9 cellular contexts compared by ENCODE assay signal in genomic region chr14:24162083-24162482, GRCh38. TPM values are rescaled to one million over a fixed set of nuclear protein-coding genes. Genes with fewer than 3 reads are reported as not detected.
DNase-seq lines count a peak whose midpoint lies in the region; ATAC-seq, FAIRE-seq and TF ChIP-seq lines count a peak whose summit lies in the region.
"Had no signal": no experiment of that assay in that cellular context is flagged by ENCODE, and none has a peak within 500 bp of the region (broad histone marks: within the 10 kb centered on the region; RNA-seq: fewer than 3 reads in every experiment).

No MANE protein-coding gene starts in this region.

- H3K27ac ChIP-seq in heart right ventricle (peak overlapping the region; percentile 92 to 100 (median 96)), small intestine (ENCODE audit: low read depth in 1 of 2, low read length in 1 of 2) (peak overlapping the region in 1 of 2 donors; percentile 99)

- H3K9me3 Mint-ChIP-seq in activated T-cell treated with anti-CD3 and anti-CD28 coated beads, Interleukin-2, amount 50 U/mL, for 72 hours: no peaks in the 10 kb centered on the region

- peak in 1 of 2 donors; percentile 14 for ATAC-seq in activated T-cell treated with anti-CD3 and anti-CD28 coated beads, Interleukin-2, amount 50 U/mL, for 72 hours (replicated peaks in 1 of 2)
- peak in 5 of 8 donors; percentile 1 to 15 (median 5) for ATAC-seq in heart right ventricle
- no peak for ATAC-seq in GM21367 (IDR thresholded peaks at IDR 0.05; ENCODE audit: unreplicated experiment)

- H3K36me3 ChIP-seq in heart right ventricle: peaks cover 10 to 88% (median 52%) of the 10 kb centered on the region in 9 donors
- peaks cover 19 to 33% of the 10 kb centered on the region in 2 donors for H3K36me3 ChIP-seq in small intestine (ENCODE audit: control insufficient read depth in 2 of 2, insufficient read depth in 2 of 2, low read length in 2 of 2)

- intact Hi-C loops in heart right ventricle (cut with DNase I): loop anchor here in 1 of 10 donors (5.0 kb wide), 1 partner anchor 50 kb away; the partner anchor contains the start of genes DCAF11 and NRL

- H3K4me1 ChIP-seq in heart right ventricle: peaks cover 9 to 60% (median 27%) of the 10 kb centered on the region in 9 donors
- peaks cover 0 to 6% of the 10 kb centered on the region in 2 donors for H3K4me1 ChIP-seq in small intestine (ENCODE audit: control insufficient read depth in 2 of 2, insufficient read depth in 1 of 2, low read depth in 1 of 2, low read length in 1 of 2)

- H3K4me3 ChIP-seq in GM12875 (ENCODE audit: low read depth, low read length): peak overlapping the region; percentile 57
- H3K4me3 ChIP-seq in heart right ventricle: peak overlapping the region; percentile 50 to 89 (median 66)
- peak overlapping the region; percentile 67 to 74 for H3K4me3 ChIP-seq in small intestine (ENCODE audit: low read depth in 1 of 2, low read length in 2 of 2)

- peak in 1 of 2 donors; percentile 33 for DNase-seq in activated T-cell treated with anti-CD3 and anti-CD28 coated beads, Interleukin-2, amount 50 U/mL, for 72 hours
- DNase-seq in heart right ventricle (no peak), small intestine (no peak), NCI-H345 treated with DMSO at 0.1 percent for 48 hours (lab: John Stamatoyannopoulos, UW; ENCODE audit: unreplicated experiment) (no peak), D341Med (ENCODE audit: low spot score) (no peak), NCI-H510A (lab: John Stamatoyannopoulos, UW) (no peak)

- 38 to 39% methylated on average over 8 of the region's 8 CpGs for WGBS in heart right ventricle, 2 donors
- WGBS in small intestine, 3 donors: 21 to 27% (median 23%) methylated on average over 8 of the region's 8 CpGs

- FAIRE-seq in small intestine (lab: Jason Lieb, UNC): no peak
- FAIRE-seq: colon had no signal

- no peaks in the 10 kb centered on the region for H3K27me3 Mint-ChIP-seq in activated T-cell treated with anti-CD3 and anti-CD28 coated beads, Interleukin-2, amount 50 U/mL, for 72 hours (ENCODE audit: low read depth)

- peaks cover 65% of the 10 kb centered on the region for H3K4me1 Mint-ChIP-seq in activated T-cell treated with anti-CD3 and anti-CD28 coated beads, Interleukin-2, amount 50 U/mL, for 72 hours (ENCODE audit: low read depth)

- H3K4me3 Mint-ChIP-seq in activated T-cell treated with anti-CD3 and anti-CD28 coated beads, Interleukin-2, amount 50 U/mL, for 72 hours: peak overlapping the region; percentile 83 to 86

- no peaks in the 10 kb centered on the region for H3K27me3 ChIP-seq in heart right ventricle
- H3K27me3 ChIP-seq in small intestine (ENCODE audit: control insufficient read depth in 2 of 2, insufficient read depth in 2 of 2, low read length in 2 of 2): no peaks in the 10 kb centered on the region

- peak overlapping the region; percentile 97 for H3K27ac Mint-ChIP-seq in activated T-cell treated with anti-CD3 and anti-CD28 coated beads, Interleukin-2, amount 50 U/mL, for 72 hours

- peaks cover 23 to 49% of the 10 kb centered on the region in 2 donors for H3K36me3 Mint-ChIP-seq in activated T-cell treated with anti-CD3 and anti-CD28 coated beads, Interleukin-2, amount 50 U/mL, for 72 hours (ENCODE audit: insufficient read depth in 2 of 2)

- H3K9me3 ChIP-seq in heart right ventricle (no peaks in the 10 kb centered on the region), small intestine (ENCODE audit: control insufficient read depth, low read depth) (no peaks in the 10 kb centered on the region)

- no peak for TF ChIP-seq CTCF in GM12875 (IDR thresholded peaks at IDR 0.05; ENCODE audit: borderline replicate concordance, insufficient read depth, low read depth, low read length)
- TF ChIP-seq CTCF in heart right ventricle (IDR thresholded peaks at IDR 0.05): no peak

RNA-seq across cellular contexts. Expression of gene IRF9, which starts 1.0 kb away (rescaled TPM):
- total RNA-seq in activated T-cell treated with anti-CD3 and anti-CD28 coated beads, Interleukin-2, amount 50 U/mL, for 72 hours: 100 to 1,000 TPM; 245 to 263 TPM
- total RNA-seq in heart right ventricle: 100 to 1,000 TPM in 1 of 10 donors, 10 to 100 TPM in 9; 17.7 to 147 (median 36.7) TPM
- polyA plus RNA-seq in heart right ventricle: 10 to 100 TPM; 28.2 to 64.1 TPM
- polyA plus RNA-seq in small intestine: 10 to 100 TPM; 36.9 to 78.4 (median 48.1) TPM

RNA-seq across cellular contexts. Expression of gene REC8, which starts 9.8 kb away (rescaled TPM):
- total RNA-seq in activated T-cell treated with anti-CD3 and anti-CD28 coated beads, Interleukin-2, amount 50 U/mL, for 72 hours: 10 to 100 TPM; 48.0 to 57.9 TPM
- total RNA-seq in heart right ventricle: 1 to 10 TPM; 2.5 to 7.0 (median 4.3) TPM
- polyA plus RNA-seq in heart right ventricle (10 to 100 TPM in 1 of 2 donors, 1 to 10 TPM in 1; 2.5 to 17.7 TPM), small intestine (10 to 100 TPM; 23.0 to 49.2 (median 32.2) TPM)

RNA-seq across cellular contexts. Expression of gene RNF31, which starts 14.8 kb away (rescaled TPM):
- total RNA-seq in activated T-cell treated with anti-CD3 and anti-CD28 coated beads, Interleukin-2, amount 50 U/mL, for 72 hours: 10 to 100 TPM; 88.7 to 90.6 TPM
- 10 to 100 TPM; 27.5 to 52.6 (median 34.8) TPM for total RNA-seq in heart right ventricle
- polyA plus RNA-seq in heart right ventricle: 10 to 100 TPM; 39.4 to 92.9 TPM
- polyA plus RNA-seq in small intestine: 10 to 100 TPM; 41.4 to 83.0 (median 56.5) TPM

RNA-seq across cellular contexts. Expression of gene PSME2, which starts 15.7 kb away (rescaled TPM):
- total RNA-seq in activated T-cell treated with anti-CD3 and anti-CD28 coated beads, Interleukin-2, amount 50 U/mL, for 72 hours: 100 to 1,000 TPM; 369 to 376 TPM
- 100 to 1,000 TPM in 3 of 10 donors, 10 to 100 TPM in 7; 62.6 to 347 (median 85.0) TPM for total RNA-seq in heart right ventricle
- polyA plus RNA-seq in heart right ventricle (100 to 1,000 TPM; 124 to 290 TPM), small intestine (100 to 1,000 TPM; 597 to 997 (median 691) TPM)

RNA-seq across cellular contexts. Expression of gene EMC9, which starts 20.7 kb away (rescaled TPM):
- total RNA-seq in activated T-cell treated with anti-CD3 and anti-CD28 coated beads, Interleukin-2, amount 50 U/mL, for 72 hours: 10 to 100 TPM; 38.0 to 56.5 TPM
- 10 to 100 TPM; 10.2 to 18.8 (median 13.3) TPM for total RNA-seq in heart right ventricle
- 10 to 100 TPM; 27.2 to 44.3 TPM for polyA plus RNA-seq in heart right ventricle
- 10 to 100 TPM; 34.2 to 74.7 (median 48.4) TPM for polyA plus RNA-seq in small intestine

Comparison
In these comparisons a context has a peak if more than half of its experiments do, and no peak if none do; other contexts are left out.
1. RNA of gene REC8, which starts 9.8 kb away (total RNA-seq): 48.0 to 57.9 TPM in activated T-cell treated with anti-CD3 and anti-CD28 coated beads, Interleukin-2, amount 50 U/mL, for 72 hours; 2.5 to 7.0 TPM in heart right ventricle; every median in the first group is over 4 times any median in the second.
2. Peak in every context shown above with its lines, with median percentiles within 50 percentile points of each other: H3K4me3 ChIP-seq.